Comparison of ENCODE assay signal across 15 cellular contexts in the genomic region with DNA sequence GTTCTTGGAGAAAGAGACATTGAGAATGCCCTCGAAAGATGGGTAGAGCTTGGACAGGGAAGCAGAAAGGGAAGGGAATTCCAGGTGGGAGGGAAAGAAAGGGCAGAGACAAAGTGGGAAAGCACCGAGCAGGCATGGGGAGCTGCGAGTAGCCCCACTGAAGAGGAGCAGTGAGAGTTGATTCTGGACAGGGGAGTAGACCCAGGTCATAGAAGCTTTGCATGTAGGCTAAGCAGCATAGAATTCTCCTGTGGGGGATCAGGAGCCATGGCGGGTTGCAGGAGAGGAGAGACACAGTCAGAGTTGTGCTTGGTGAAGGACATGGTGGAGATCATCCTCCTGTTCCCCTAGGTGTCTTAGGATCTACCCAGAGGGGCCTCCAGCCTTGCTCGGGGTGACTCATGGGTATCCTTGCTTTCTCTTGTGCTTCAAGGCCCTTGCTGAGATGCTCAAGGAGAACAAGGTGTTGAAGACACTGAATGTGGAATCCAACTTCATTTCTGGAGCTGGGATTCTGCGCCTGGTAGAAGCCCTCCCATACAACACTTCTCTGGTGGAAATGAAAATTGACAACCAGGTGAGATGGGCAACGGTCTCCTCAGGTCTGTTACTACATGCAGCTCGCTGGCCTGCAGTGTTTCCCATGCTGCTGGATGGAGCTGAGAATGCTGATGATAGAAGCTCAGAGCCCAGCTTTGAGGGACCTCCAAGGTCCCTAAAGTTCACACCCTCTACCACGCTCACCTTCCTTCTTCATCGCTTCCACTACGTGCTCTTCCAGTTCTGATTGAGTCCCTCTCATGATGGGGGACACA.
DNase-seq lines count a peak whose midpoint lies in the region; ATAC-seq and TF ChIP-seq lines count a peak whose summit lies in the region.
"Had no signal": no experiment of that assay in that cellular context is flagged by ENCODE, and none has a peak within 500 bp of the region (broad histone marks: within the 10 kb centered on the region; RNA-seq: fewer than 3 reads in every experiment).

No MANE protein-coding gene starts in this region.

- intact Hi-C loops in cardiac septum (cut with DNase I) (no loop called here), Right ventricle myocardium inferior (cut with DNase I) (no loop called here), upper lobe of right lung (cut with DNase I) (no loop called here)

- H3K4me1 Mint-ChIP-seq in activated CD8-positive, alpha-beta memory T cell treated with anti-CD3 and anti-CD28 coated beads, Interleukin-2, amount 10 ng/mL, durations not matched to agents 7 days and 5 days, result no peaks in the 10 kb centered on the region
- H3K4me1 Mint-ChIP-seq: CD14-positive monocyte had no signal

- no peak for ATAC-seq in Right ventricle myocardium inferior
- no peak for ATAC-seq in activated CD8-positive, alpha-beta memory T cell treated with anti-CD3 and anti-CD28 coated beads, Interleukin-2, amount 10 ng/mL, durations not matched to agents 7 days and 5 days
- no peak for ATAC-seq in upper lobe of right lung
- ATAC-seq in HG02981 (IDR thresholded peaks at IDR 0.05; ENCODE audit: unreplicated experiment), result no peak

- peaks cover 9% of the 10 kb centered on the region for H3K36me3 ChIP-seq in upper lobe of right lung
- H3K36me3 ChIP-seq: MG63 had no signal

- no peak overlapping the region for H3K4me3 ChIP-seq in upper lobe of right lung
- H3K4me3 ChIP-seq: MG63, PC-9 had no signal

- H3K4me3 Mint-ChIP-seq in activated CD8-positive, alpha-beta memory T cell treated with anti-CD3 and anti-CD28 coated beads, Interleukin-2, amount 10 ng/mL, durations not matched to agents 7 days and 5 days, result no peak overlapping the region
- H3K4me3 Mint-ChIP-seq: CD14-positive monocyte had no signal

- H3K27me3 Mint-ChIP-seq in activated CD8-positive, alpha-beta memory T cell treated with anti-CD3 and anti-CD28 coated beads, Interleukin-2, amount 10 ng/mL, durations not matched to agents 7 days and 5 days, result peaks cover 9% of the 10 kb centered on the region

- peaks cover 6% of the 10 kb centered on the region for H3K4me1 ChIP-seq in upper lobe of right lung

- no peak for TF ChIP-seq CTCF in upper lobe of right lung (IDR thresholded peaks at IDR 0.05)
- no peak for TF ChIP-seq CTCF in GM20000 (IDR thresholded peaks at IDR 0.05; ENCODE audit: extremely low read depth, missing control alignments)

- no peaks in the 10 kb centered on the region for H3K27me3 ChIP-seq in upper lobe of right lung
- H3K27me3 ChIP-seq: MG63 had no signal

- no peaks in the 10 kb centered on the region for H3K9me3 ChIP-seq in upper lobe of right lung
- H3K9me3 ChIP-seq: MG63 had no signal

- no peak overlapping the region for H3K27ac ChIP-seq in upper lobe of right lung
- H3K27ac ChIP-seq: PC-9 had no signal

- H3K27ac Mint-ChIP-seq in activated CD8-positive, alpha-beta memory T cell treated with anti-CD3 and anti-CD28 coated beads, Interleukin-2, amount 10 ng/mL, durations not matched to agents 7 days and 5 days, result no peak overlapping the region
- H3K27ac Mint-ChIP-seq: CD14-positive monocyte had no signal

- H3K36me3 Mint-ChIP-seq in activated CD8-positive, alpha-beta memory T cell treated with anti-CD3 and anti-CD28 coated beads, Interleukin-2, amount 10 ng/mL, durations not matched to agents 7 days and 5 days, result no peaks in the 10 kb centered on the region
- H3K36me3 Mint-ChIP-seq: CD14-positive monocyte had no signal

- H3K9me3 Mint-ChIP-seq in activated CD8-positive, alpha-beta memory T cell treated with anti-CD3 and anti-CD28 coated beads, Interleukin-2, amount 10 ng/mL, durations not matched to agents 7 days and 5 days (ENCODE audit: low read depth), result no peaks in the 10 kb centered on the region

- peak; percentile 66 for DNase-seq in cardiac septum (ENCODE audit: low spot score)
- DNase-seq in Right ventricle myocardium inferior (ENCODE audit: missing footprints), result no peak
- peak; percentile 33 for DNase-seq in activated CD8-positive, alpha-beta memory T cell treated with anti-CD3 and anti-CD28 coated beads, Interleukin-2, amount 10 ng/mL, durations not matched to agents 7 days and 5 days
- DNase-seq in mesenteric fat pad (ENCODE audit: low spot score), result peak; percentile 45
- peak; percentile 25 for DNase-seq in upper lobe of right lung
- DNase-seq in AG08395 (ENCODE audit: low spot score), result no peak
- DNase-seq in GM20000 (ENCODE audit: low spot score), result no peak
- DNase-seq: MG63, NCI-H1417 treated with DMSO at 0.1 percent for 48 hours, NCI-H187, PC-9, RPMI8226, SHP77 treated with DMSO at 0.1 percent for 48 hours had no signal

- CTCF ChIA-PET in activated CD8-positive, alpha-beta memory T cell treated with anti-CD3 and anti-CD28 coated beads, Interleukin-2, amount 10 ng/mL, durations not matched to agents 7 days and 5 days (lab: Charles Lee), result no interaction called here

Comparison
In these comparisons a context has a peak if more than half of its experiments do, and no peak if none do; other contexts are left out.
1. DNase-seq: peak in cardiac septum (single experiment), activated CD8-positive, alpha-beta memory T cell treated with anti-CD3 and anti-CD28 coated beads, Interleukin-2, amount 10 ng/mL, durations not matched to agents 7 days and 5 days (single experiment), mesenteric fat pad (single experiment) and upper lobe of right lung (single experiment); none in Right ventricle myocardium inferior (single experiment), AG08395 (single experiment) and GM20000 (single experiment).